ENCODE assay signal across 8 cellular contexts in genomic region chrX:84501798-84502628, GRCh38. TPM values are rescaled to one million over a fixed set of nuclear protein-coding genes. Genes with fewer than 3 reads are reported as not detected.
DNase-seq lines count a peak whose midpoint lies in the region; ATAC-seq, FAIRE-seq and TF ChIP-seq lines count a peak whose summit lies in the region.

A gene with protein sequence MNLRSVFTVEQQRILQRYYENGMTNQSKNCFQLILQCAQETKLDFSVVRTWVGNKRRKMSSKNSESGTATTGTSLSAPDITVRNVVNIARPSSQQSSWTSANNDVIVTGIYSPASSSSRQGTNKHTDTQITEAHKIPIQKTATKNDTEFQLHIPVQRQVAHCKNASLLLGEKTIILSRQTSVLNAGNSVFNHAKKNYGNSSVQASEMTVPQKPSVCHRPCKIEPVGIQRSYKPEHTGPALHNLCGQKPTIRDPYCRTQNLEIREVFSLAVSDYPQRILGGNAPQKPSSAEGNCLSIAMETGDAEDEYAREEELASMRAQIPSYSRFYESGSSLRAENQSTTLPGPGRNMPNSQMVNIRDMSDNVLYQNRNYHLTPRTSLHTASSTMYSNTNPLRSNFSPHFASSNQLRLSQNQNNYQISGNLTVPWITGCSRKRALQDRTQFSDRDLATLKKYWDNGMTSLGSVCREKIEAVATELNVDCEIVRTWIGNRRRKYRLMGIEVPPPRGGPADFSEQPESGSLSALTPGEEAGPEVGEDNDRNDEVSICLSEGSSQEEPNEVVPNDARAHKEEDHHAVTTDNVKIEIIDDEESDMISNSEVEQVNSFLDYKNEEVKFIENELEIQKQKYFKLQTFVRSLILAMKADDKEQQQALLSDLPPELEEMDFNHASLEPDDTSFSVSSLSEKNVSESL (minus strand): TSS chrX:84502453. CDS start chrX:84475397, 27,056 bp downstream.

- dilution Hi-C loops in keratinocyte (cut with MboI; ENCODE audit: extremely low pct_ligation_motif_present, low sequenced_read_pairs): no loop called here

- intact Hi-C loops in spleen (cut with DNase I; ENCODE audit: low total_unique reads): no loop called here

- peak within 1 kb of the TSS; percentile 41 for H3K27ac ChIP-seq in keratinocyte (ENCODE audit: control insufficient read depth, insufficient read depth, low read length)
- H3K27ac ChIP-seq in spleen: peak within 1 kb of the TSS; percentile 61 to 90 (median 86)

- peak within 1 kb of the TSS; percentile 53 for H2AFZ ChIP-seq in keratinocyte (ENCODE audit: control insufficient read depth, low read length)

- H3K4me3 ChIP-seq in GM12875 (ENCODE audit: low read depth, low read length): peak within 1 kb of the TSS; percentile 55
- H3K4me3 ChIP-seq in keratinocyte (ENCODE audit: control insufficient read depth in 2 of 3, extremely low read depth in 1 of 3, insufficient read depth in 2 of 3, low read depth in 1 of 3, low read length in 3 of 3): peak within 1 kb of the TSS; percentile 58 to 61 (median 59)
- peak within 1 kb of the TSS; percentile 25 to 70 (median 38) for H3K4me3 ChIP-seq in spleen

- DNase-seq in NCI-H2107 treated with DMSO at 0.1 percent for 48 hours (lab: John Stamatoyannopoulos, UW; ENCODE audit: unreplicated experiment) (peak; percentile 92), cerebellar cortex (ENCODE audit: low spot score) (peak; percentile 82), keratinocyte (ENCODE audit: low read depth, low spot score) (peak; percentile 5), spleen (peak; percentile 87)
- peak; percentile 40 for DNase-seq in activated CD4-positive, alpha-beta T cell treated with anti-CD3 and anti-CD28 coated beads for 1 hour

- no peaks in the 10 kb centered on the region for H3K9me1 ChIP-seq in keratinocyte (ENCODE audit: control insufficient read depth, extremely low read depth, insufficient read depth, low read length)

- no peaks in the 10 kb centered on the region for H3K36me3 ChIP-seq in keratinocyte (ENCODE audit: control insufficient read depth in 2 of 2, extremely low read depth in 1 of 2, insufficient read depth in 2 of 2, low read length in 2 of 2)
- H3K36me3 ChIP-seq in spleen: no peaks in the 10 kb centered on the region

- 0 to 32% (median 2%) methylated on average over 28 to 38 of the region's 38 CpGs for WGBS in spleen, 5 donors

- H3K9ac ChIP-seq in keratinocyte (ENCODE audit: control insufficient read depth, extremely low read depth, insufficient read depth, low read length): peak within 1 kb of the TSS; percentile 69

- no peaks in the 10 kb centered on the region for H3K4me1 ChIP-seq in keratinocyte (ENCODE audit: control insufficient read depth, extremely low read depth, insufficient read depth, low read length)
- no peaks in the 10 kb centered on the region for H3K4me1 ChIP-seq in spleen

- FAIRE-seq in keratinocyte (lab: Jason Lieb, UNC): no peak

- TF ChIP-seq POLR2A in spleen (IDR thresholded peaks at IDR 0.05): peak in 1 of 3 donors; percentile 36

- no peaks in the 10 kb centered on the region for H3K79me2 ChIP-seq in keratinocyte (ENCODE audit: control insufficient read depth, insufficient read depth, low read length)

- H3K4me2 ChIP-seq in keratinocyte (ENCODE audit: control insufficient read depth, extremely low read depth, insufficient read depth, low read depth, low read length): peak within 1 kb of the TSS; percentile 59

- H3K9me3 ChIP-seq in keratinocyte (ENCODE audit: control insufficient read depth, low read depth, low read length) (no peaks in the 10 kb centered on the region), spleen (no peaks in the 10 kb centered on the region)

- H4K20me1 ChIP-seq in keratinocyte (ENCODE audit: control insufficient read depth, extremely low read depth, insufficient read depth, low read length): no peaks in the 10 kb centered on the region

- no peak for TF ChIP-seq CTCF in GM12875 (IDR thresholded peaks at IDR 0.05; ENCODE audit: borderline replicate concordance, insufficient read depth, low read depth, low read length)
- no peak for TF ChIP-seq CTCF in keratinocyte (optimal IDR thresholded peaks at IDR 0.05 in 1 of 3, IDR thresholded peaks at IDR 0.05 in 1 of 3, conservative IDR thresholded peaks at IDR 0.05 in 1 of 3; ENCODE audit: extremely low read depth in 1 of 3, insufficient read depth in 2 of 3, low read length in 3 of 3)
- no peak for TF ChIP-seq CTCF in spleen (IDR thresholded peaks at IDR 0.05 in 8 of 11, conservative IDR thresholded peaks at IDR 0.05 in 3 of 11)

- no peaks in the 10 kb centered on the region for H3K27me3 ChIP-seq in keratinocyte (ENCODE audit: control insufficient read depth, extremely low read depth, insufficient read depth, low read length)
- H3K27me3 ChIP-seq in spleen (replicated peaks in 1 of 7): no peaks in the 10 kb centered on the region

- ATAC-seq in HG02840 (IDR thresholded peaks at IDR 0.05; ENCODE audit: low FRiP score, unreplicated experiment) (peak; percentile 79), GM21717 (IDR thresholded peaks at IDR 0.05; ENCODE audit: unreplicated experiment) (no peak)

RNA-seq across cellular contexts. Expression of the gene that starts here (rescaled TPM):
- 1.7 to 2.4 TPM (median 2.2 TPM) in 3 replicates for polyA plus RNA-seq in keratinocyte
- polyA plus RNA-seq in keratinocyte (2011; ENCODE audit: low read depth): 0.56 TPM
- polyA plus RNA-seq in keratinocyte (2011; cell fraction: cytosol; rRNA removed): 1.0 and 2.5 TPM in 2 replicates
- polyA plus RNA-seq in keratinocyte (2011; cell fraction: nucleus; rRNA removed): 3.8 and 4.4 TPM in 2 replicates
- polyA plus RNA-seq in keratinocyte (2012; ENCODE audit: low replicate concordance): 0.93 and 2.1 TPM in 2 replicates
- 0.30 to 6.1 TPM (median 5.7 TPM) in 3 replicates for polyA minus RNA-seq in keratinocyte
- polyA minus RNA-seq in keratinocyte (2011; cell fraction: cytosol; rRNA and poly(A)+ RNA removed): 3.6 TPM
- 5.4 and 10.5 TPM in 2 replicates for polyA minus RNA-seq in keratinocyte (2011; cell fraction: nucleus; rRNA and poly(A)+ RNA removed)
- 1 to 10 TPM; 3.2 to 9.6 (median 6.8) TPM for total RNA-seq in spleen
- polyA plus RNA-seq in spleen: under 1 TPM; 0.37 to 0.93 (median 0.38) TPM

Comparison
In these comparisons a context has a peak if more than half of its experiments do, and no peak if none do; other contexts are left out.
1. DNase-seq: peak in every context shown above with its lines; median percentile 92 in NCI-H2107 treated with DMSO at 0.1 percent for 48 hours; 87 in spleen; 82 in cerebellar cortex; 40 in activated CD4-positive, alpha-beta T cell treated with anti-CD3 and anti-CD28 coated beads for 1 hour; 5 in keratinocyte.